ENCODE assay signal across 8 cellular contexts in genomic region chr11:61152816-61153592, GRCh38. TPM values are rescaled to one million over a fixed set of nuclear protein-coding genes. Genes with fewer than 3 reads are reported as not detected.
A peak's percentile ranks its signal among the peaks of the same experiment; 100 is the strongest.
DNase-seq lines count a peak whose midpoint lies in the region; ATAC-seq, FAIRE-seq and TF ChIP-seq lines count a peak whose summit lies in the region.

No MANE protein-coding gene starts in this region.

- no peaks in the 10 kb centered on the region for H3K27me3 Mint-ChIP-seq in astrocyte (ENCODE audit: low read depth, unreplicated experiment)
- H3K27me3 Mint-ChIP-seq in activated naive CD4-positive, alpha-beta T cell treated with anti-CD3 and anti-CD28 coated beads for 36 hours (ENCODE audit: low read depth), result no peaks in the 10 kb centered on the region
- H3K27me3 Mint-ChIP-seq in activated naive CD8-positive, alpha-beta T cell treated with anti-CD3 and anti-CD28 coated beads, Interleukin-2, amount 50 U/mL, for 24 hours, result no peaks in the 10 kb centered on the region

- H3K4me1 Mint-ChIP-seq in astrocyte (ENCODE audit: low read depth, unreplicated experiment), result peaks cover 58% of the 10 kb centered on the region
- peaks cover 11% of the 10 kb centered on the region for H3K4me1 Mint-ChIP-seq in activated naive CD4-positive, alpha-beta T cell treated with anti-CD3 and anti-CD28 coated beads for 36 hours (ENCODE audit: low read depth)
- peaks cover 11% of the 10 kb centered on the region for H3K4me1 Mint-ChIP-seq in activated naive CD8-positive, alpha-beta T cell treated with anti-CD3 and anti-CD28 coated beads, Interleukin-2, amount 50 U/mL, for 24 hours

- H3K27ac Mint-ChIP-seq in astrocyte (ENCODE audit: unreplicated experiment), result peak overlapping the region; percentile 99
- H3K27ac Mint-ChIP-seq in activated naive CD4-positive, alpha-beta T cell treated with anti-CD3 and anti-CD28 coated beads for 36 hours, result no peak overlapping the region
- no peak overlapping the region for H3K27ac Mint-ChIP-seq in activated naive CD8-positive, alpha-beta T cell treated with anti-CD3 and anti-CD28 coated beads, Interleukin-2, amount 50 U/mL, for 24 hours

- peak overlapping the region; percentile 45 for H3K9ac ChIP-seq in astrocyte (ENCODE audit: low read length)

- ATAC-seq in GM18861 (IDR thresholded peaks at IDR 0.05; ENCODE audit: unreplicated experiment), result no peak
- no peak for ATAC-seq in activated naive CD8-positive, alpha-beta T cell treated with anti-CD3 and anti-CD28 coated beads, Interleukin-2, amount 50 U/mL, for 24 hours

- H3K36me3 ChIP-seq in astrocyte (ENCODE audit: insufficient read depth, low read length) (no peaks in the 10 kb centered on the region), right atrium auricular region (peaks cover 3% of the 10 kb centered on the region)

- H3K9me3 ChIP-seq in astrocyte (ENCODE audit: insufficient read depth, low read depth, low read length), result no peaks in the 10 kb centered on the region
- peaks cover 0 to 14% of the 10 kb centered on the region in 2 donors for H3K9me3 ChIP-seq in right atrium auricular region

- H3K4me3 ChIP-seq in astrocyte (ENCODE audit: insufficient read depth, low read depth, low read length) (no peak overlapping the region), right atrium auricular region (no peak overlapping the region), skin epidermis (no peak overlapping the region)

- peak overlapping the region; percentile 78 for H3K4me2 ChIP-seq in astrocyte (ENCODE audit: low read length)

- no peaks in the 10 kb centered on the region for H3K27me3 ChIP-seq in astrocyte (ENCODE audit: insufficient read depth, low read length)
- no peaks in the 10 kb centered on the region for H3K27me3 ChIP-seq in right atrium auricular region

- H3K27ac ChIP-seq in astrocyte (ENCODE audit: low read depth, low read length) (peak overlapping the region; percentile 70), right atrium auricular region (peak overlapping the region; percentile 73 to 90), skin epidermis (peak overlapping the region in 19 of 21 experiments; percentile 3 to 84 (median 57))

- H3K9me3 Mint-ChIP-seq in astrocyte (ENCODE audit: unreplicated experiment), result peaks cover 4% of the 10 kb centered on the region
- H3K9me3 Mint-ChIP-seq in activated naive CD4-positive, alpha-beta T cell treated with anti-CD3 and anti-CD28 coated beads for 36 hours, result peaks cover 17% of the 10 kb centered on the region
- H3K9me3 Mint-ChIP-seq in activated naive CD8-positive, alpha-beta T cell treated with anti-CD3 and anti-CD28 coated beads, Interleukin-2, amount 50 U/mL, for 24 hours, result peaks cover 21% of the 10 kb centered on the region

- CTCF ChIA-PET in activated naive CD4-positive, alpha-beta T cell treated with anti-CD3 and anti-CD28 coated beads for 36 hours (lab: Charles Lee), result interaction anchor here (1.4 kb wide), 1 partner anchor 17 kb away, joined by 4 read pairs; no protein-coding TSS in a partner anchor

- peaks cover 16% of the 10 kb centered on the region for H3K4me1 ChIP-seq in astrocyte (ENCODE audit: insufficient read depth, low read length)
- H3K4me1 ChIP-seq in right atrium auricular region, result peaks cover 0 to 52% of the 10 kb centered on the region in 2 donors

- H2AFZ ChIP-seq in astrocyte (ENCODE audit: low read depth, low read length), result no peak overlapping the region

- no peak for TF ChIP-seq CTCF in astrocyte (IDR thresholded peaks at IDR 0.05; ENCODE audit: insufficient read depth, low read depth, low read length)
- TF ChIP-seq CTCF in right atrium auricular region (IDR thresholded peaks at IDR 0.05), result no peak

- peaks cover 81% of the 10 kb centered on the region for H3K79me2 ChIP-seq in astrocyte (ENCODE audit: insufficient read depth, low read length)

- intact Hi-C loops in activated naive CD4-positive, alpha-beta T cell treated with anti-CD3 and anti-CD28 coated beads for 36 hours (cut with micrococcal nuclease), result no loop called here

- H3K4me3 Mint-ChIP-seq in astrocyte (ENCODE audit: unreplicated experiment), result peak overlapping the region; percentile 51
- H3K4me3 Mint-ChIP-seq in activated naive CD4-positive, alpha-beta T cell treated with anti-CD3 and anti-CD28 coated beads for 36 hours, result no peak overlapping the region
- H3K4me3 Mint-ChIP-seq in activated naive CD8-positive, alpha-beta T cell treated with anti-CD3 and anti-CD28 coated beads, Interleukin-2, amount 50 U/mL, for 24 hours, result no peak overlapping the region

- FAIRE-seq in astrocyte (lab: Jason Lieb, UNC), result peak; percentile 49

- peaks cover 4% of the 10 kb centered on the region for H3K36me3 Mint-ChIP-seq in astrocyte (ENCODE audit: low read depth, unreplicated experiment)
- peaks cover 25% of the 10 kb centered on the region for H3K36me3 Mint-ChIP-seq in activated naive CD4-positive, alpha-beta T cell treated with anti-CD3 and anti-CD28 coated beads for 36 hours (ENCODE audit: low read depth)
- peaks cover 25% of the 10 kb centered on the region for H3K36me3 Mint-ChIP-seq in activated naive CD8-positive, alpha-beta T cell treated with anti-CD3 and anti-CD28 coated beads, Interleukin-2, amount 50 U/mL, for 24 hours (ENCODE audit: low read depth)

- DNase-seq in HCEC 1CT (peak; percentile 83), astrocyte (ENCODE audit: low read depth) (peak; percentile 82), right atrium auricular region (ENCODE audit: low spot score) (no peak), NCI-H2171 (lab: John Stamatoyannopoulos, UW) (no peak)
- DNase-seq in activated naive CD4-positive, alpha-beta T cell treated with anti-CD3 and anti-CD28 coated beads for 36 hours, result no peak
- DNase-seq in activated naive CD8-positive, alpha-beta T cell treated with anti-CD3 and anti-CD28 coated beads, Interleukin-2, amount 50 U/mL, for 24 hours, result no peak

- H4K20me1 ChIP-seq in astrocyte (ENCODE audit: insufficient read depth, low read length), result peaks cover 50% of the 10 kb centered on the region

RNA-seq across cellular contexts. Expression of gene VPS37C, which starts 8.2 kb away (rescaled TPM):
- total RNA-seq in astrocyte, result 13.5 and 18.1 TPM in 2 replicates
- total RNA-seq in right atrium auricular region, result 10 to 100 TPM; 12.9 to 28.8 TPM
- 1 to 10 TPM; 8.5 to 8.9 TPM for total RNA-seq in activated naive CD4-positive, alpha-beta T cell treated with anti-CD3 and anti-CD28 coated beads for 36 hours

RNA-seq across cellular contexts. Expression of gene PGA3, which starts 50.3 kb away (rescaled TPM):
- 0.43 TPM in 1 of 2 replicates, not detected in the other for total RNA-seq in astrocyte
- under 1 TPM; 0.33 to 0.55 TPM for total RNA-seq in right atrium auricular region
- total RNA-seq in activated naive CD4-positive, alpha-beta T cell treated with anti-CD3 and anti-CD28 coated beads for 36 hours, result not detected

RNA-seq across cellular contexts. Expression of gene CD5, which starts 50.7 kb away (rescaled TPM):
- total RNA-seq in astrocyte (not detected in 2 replicates), right atrium auricular region (1 to 10 TPM in 1 of 2 donors, under 1 TPM in 1; 0.75 to 1.6 TPM)
- total RNA-seq in activated naive CD4-positive, alpha-beta T cell treated with anti-CD3 and anti-CD28 coated beads for 36 hours, result 100 to 1,000 TPM; 228 to 232 TPM

Comparison
In these comparisons a context has a peak if more than half of its experiments do, and no peak if none do; other contexts are left out.
1. DNase-seq: peak in HCEC 1CT (single experiment) and astrocyte (single experiment); none in right atrium auricular region (single experiment), activated naive CD4-positive, alpha-beta T cell treated with anti-CD3 and anti-CD28 coated beads for 36 hours (single experiment), NCI-H2171 (single experiment) and activated naive CD8-positive, alpha-beta T cell treated with anti-CD3 and anti-CD28 coated beads, Interleukin-2, amount 50 U/mL, for 24 hours (single experiment).
2. RNA of gene CD5, which starts 50.7 kb away (total RNA-seq): 228 to 232 TPM in activated naive CD4-positive, alpha-beta T cell treated with anti-CD3 and anti-CD28 coated beads for 36 hours; 0.75 to 1.6 TPM in right atrium auricular region and not detected in astrocyte; every median in the first group is over 10 times any median in the second.
3. Peak in every context shown above with its lines, with median percentiles within 50 percentile points of each other: H3K27ac ChIP-seq.